ENCODE assay signal across 1 cellular context in the genomic region with DNA sequence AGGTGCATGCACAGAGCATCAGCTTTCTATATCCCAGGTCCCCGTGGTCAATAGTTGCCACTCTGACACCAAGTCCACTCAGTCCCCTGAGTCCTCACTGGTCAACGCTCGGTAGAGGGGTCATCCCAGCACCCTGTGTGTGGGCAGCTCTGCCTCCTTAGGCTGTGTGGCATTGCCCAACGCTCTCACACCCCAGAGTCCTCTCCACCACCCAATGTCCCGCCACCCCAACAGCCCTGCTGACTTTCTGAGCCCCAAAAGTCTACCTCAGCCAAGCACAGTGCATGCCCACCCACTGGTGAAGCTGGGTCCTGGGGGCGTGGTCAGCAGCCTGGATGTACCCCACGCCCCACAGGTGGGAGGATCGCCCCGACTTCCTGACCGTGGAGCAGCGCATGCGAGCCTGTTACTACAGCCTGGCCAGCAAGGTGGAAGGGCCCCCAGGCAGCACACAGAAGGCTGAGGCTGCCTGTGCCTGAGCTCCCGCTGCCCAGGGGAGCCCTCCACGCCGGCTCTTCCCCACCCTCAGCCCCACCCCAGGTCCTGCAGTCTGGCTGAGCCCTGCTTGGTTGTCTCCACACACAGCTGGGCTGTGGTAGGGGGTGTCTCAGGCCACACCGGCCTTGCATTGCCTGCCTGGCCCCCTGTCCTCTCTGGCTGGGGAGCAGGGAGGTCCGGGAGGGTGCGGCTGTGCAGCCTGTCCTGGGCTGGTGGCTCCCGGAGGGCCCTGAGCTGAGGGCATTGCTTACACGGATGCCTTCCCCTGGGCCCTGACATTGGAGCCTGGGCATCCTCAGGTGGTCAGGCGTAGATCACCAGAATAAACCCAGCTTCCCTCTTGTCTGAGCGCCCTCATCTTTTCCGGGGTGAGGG.
A peak's percentile ranks its signal among the peaks of the same experiment; 100 is the strongest.
TF ChIP-seq lines count a peak whose summit lies in the region.

No MANE protein-coding gene starts in this region.

TF ChIP-seq in HepG2, 621 proteins besides CTCF, POLR2A, EP300 and RAD21:
- TF ChIP-seq KDM2A (CRISPR knock-in tag; IDR thresholded peaks at IDR 0.05; ENCODE audit: borderline replicate concordance, low read depth) (peak; percentile 25; the same call in 1 of the 2 replicates), ZNF414 (CRISPR knock-in tag; IDR thresholded peaks at IDR 0.05) (no peak), JUND (CRISPR knock-in tag; IDR thresholded peaks at IDR 0.05) (no peak), PITX1 (CRISPR knock-in tag; IDR thresholded peaks at IDR 0.05) (no peak)
- TF ChIP-seq, protein P1, sequence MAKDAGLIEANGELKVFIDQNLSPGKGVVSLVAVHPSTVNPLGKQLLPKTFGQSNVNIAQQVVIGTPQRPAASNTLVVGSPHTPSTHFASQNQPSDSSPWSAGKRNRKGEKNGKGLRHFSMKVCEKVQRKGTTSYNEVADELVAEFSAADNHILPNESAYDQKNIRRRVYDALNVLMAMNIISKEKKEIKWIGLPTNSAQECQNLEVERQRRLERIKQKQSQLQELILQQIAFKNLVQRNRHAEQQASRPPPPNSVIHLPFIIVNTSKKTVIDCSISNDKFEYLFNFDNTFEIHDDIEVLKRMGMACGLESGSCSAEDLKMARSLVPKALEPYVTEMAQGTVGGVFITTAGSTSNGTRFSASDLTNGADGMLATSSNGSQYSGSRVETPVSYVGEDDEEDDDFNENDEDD (CRISPR knock-in tag; IDR thresholded peaks at IDR 0.05; ENCODE audit: borderline replicate concordance) = no peak
- TF ChIP-seq, protein P2, sequence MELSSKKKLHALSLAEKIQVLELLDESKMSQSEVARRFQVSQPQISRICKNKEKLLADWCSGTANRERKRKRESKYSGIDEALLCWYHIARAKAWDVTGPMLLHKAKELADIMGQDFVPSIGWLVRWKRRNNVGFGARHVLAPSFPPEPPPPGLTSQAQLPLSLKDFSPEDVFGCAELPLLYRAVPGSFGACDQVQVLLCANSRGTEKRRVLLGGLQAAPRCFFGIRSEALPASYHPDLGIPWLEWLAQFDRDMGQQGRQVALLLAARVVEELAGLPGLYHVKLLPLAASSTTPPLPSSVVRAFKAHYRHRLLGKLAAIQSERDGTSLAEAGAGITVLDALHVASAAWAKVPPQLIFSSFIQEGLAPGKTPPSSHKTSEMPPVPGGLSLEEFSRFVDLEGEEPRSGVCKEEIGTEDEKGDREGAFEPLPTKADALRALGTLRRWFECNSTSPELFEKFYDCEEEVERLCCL (CRISPR knock-in tag; IDR thresholded peaks at IDR 0.05; ENCODE audit: borderline replicate concordance) = no peak
